In genomic region chr4:140286503-140286902, GRCh38 we compare ENCODE assay signal across 14 cellular contexts.
DNase-seq lines count a peak whose midpoint lies in the region; ATAC-seq and TF ChIP-seq lines count a peak whose summit lies in the region.
"Had no signal": no experiment of that assay in that cellular context is flagged by ENCODE, and none has a peak within 500 bp of the region (broad histone marks: within the 10 kb centered on the region; RNA-seq: fewer than 3 reads in every experiment).

No MANE protein-coding gene starts in this region.

- ATAC-seq in Right ventricle myocardium inferior (no peak), GM19395 (IDR thresholded peaks at IDR 0.05; ENCODE audit: unreplicated experiment) (no peak)
- ATAC-seq: activated CD4-positive, alpha-beta T cell treated with anti-CD3 and anti-CD28 coated beads for 36 hours; left lung had no signal

- TF ChIP-seq CTCF in retinal pigment epithelial cell (conservative IDR thresholded peaks at IDR 0.05; ENCODE audit: low read depth, low read length): no peak
- no peak for TF ChIP-seq CTCF in Calu3 (IDR thresholded peaks at IDR 0.05; ENCODE audit: unreplicated experiment)

- no peaks in the 10 kb centered on the region for H3K36me3 Mint-ChIP-seq in Calu3 (ENCODE audit: insufficient read depth, unreplicated experiment)
- H3K36me3 Mint-ChIP-seq: activated naive CD8-positive, alpha-beta T cell treated with anti-CD3 and anti-CD28 coated beads for 36 hours; naive B cell had no signal

- CTCF ChIA-PET in Calu3 (lab: Charles Lee): no interaction called here

- DNase-seq in ELR (ENCODE audit: low read depth) (peak; percentile 50), NCI-H2171 (lab: John Stamatoyannopoulos, UW) (peak; percentile 72), fibroblast of gingiva (ENCODE audit: low read depth) (peak; percentile 77), retinal pigment epithelial cell (ENCODE audit: low read depth) (no peak), Right ventricle myocardium inferior (ENCODE audit: missing footprints) (no peak), Calu3 (no peak)
- no peak for DNase-seq in activated CD8-positive, alpha-beta memory T cell treated with anti-CD3 and anti-CD28 coated beads, Interleukin-2, amount 50 U/mL, for 48 hours
- DNase-seq: activated CD4-positive, alpha-beta T cell treated with anti-CD3 and anti-CD28 coated beads for 36 hours; activated naive CD8-positive, alpha-beta T cell treated with anti-CD3 and anti-CD28 coated beads for 36 hours; left lung; MM.1S; naive B cell; stimulated activated CD4-positive, alpha-beta T cell treated with anti-CD3 and anti-CD28 coated beads, Interleukin-2, amount 100 ng/mL, for 48 hours had no signal

- no peak overlapping the region for H3K4me3 Mint-ChIP-seq in Calu3 (ENCODE audit: low read depth, unreplicated experiment)
- H3K4me3 Mint-ChIP-seq: activated CD4-positive, alpha-beta T cell treated with anti-CD3 and anti-CD28 coated beads for 36 hours; activated naive CD8-positive, alpha-beta T cell treated with anti-CD3 and anti-CD28 coated beads for 36 hours; naive B cell had no signal

- peak overlapping the region; percentile 3 for H3K4me3 ChIP-seq in retinal pigment epithelial cell (ENCODE audit: low read length)
- H3K4me3 ChIP-seq: left lung had no signal

- BruUV-seq in Calu3 (replicated peaks; lab: Mats Ljungman, UMichigan): no TSS peak

- no peaks in the 10 kb centered on the region for H3K9me3 Mint-ChIP-seq in Calu3 (ENCODE audit: low read depth, unreplicated experiment)
- H3K9me3 Mint-ChIP-seq: activated naive CD8-positive, alpha-beta T cell treated with anti-CD3 and anti-CD28 coated beads for 36 hours; naive B cell had no signal

- H3K4me1 Mint-ChIP-seq in Calu3 (ENCODE audit: low read depth, unreplicated experiment): no peaks in the 10 kb centered on the region
- H3K4me1 Mint-ChIP-seq: activated CD4-positive, alpha-beta T cell treated with anti-CD3 and anti-CD28 coated beads for 36 hours; activated naive CD8-positive, alpha-beta T cell treated with anti-CD3 and anti-CD28 coated beads for 36 hours; naive B cell had no signal

- intact Hi-C loops in Right ventricle myocardium inferior (cut with DNase I): no loop called here
- intact Hi-C loops in Calu3 (cut with micrococcal nuclease; ENCODE audit: unreplicated experiment): no loop called here

- no peak overlapping the region for H3K27ac Mint-ChIP-seq in Calu3 (ENCODE audit: unreplicated experiment)
- H3K27ac Mint-ChIP-seq: activated CD4-positive, alpha-beta T cell treated with anti-CD3 and anti-CD28 coated beads for 36 hours; activated naive CD8-positive, alpha-beta T cell treated with anti-CD3 and anti-CD28 coated beads for 36 hours; naive B cell had no signal

- peaks cover 28% of the 10 kb centered on the region for H3K27me3 Mint-ChIP-seq in Calu3 (ENCODE audit: unreplicated experiment)

Comparison
In these comparisons a context has a peak if more than half of its experiments do, and no peak if none do; other contexts are left out.
1. DNase-seq: peak in ELR (single experiment), NCI-H2171 (single experiment) and fibroblast of gingiva (single experiment); none in retinal pigment epithelial cell (single experiment), Right ventricle myocardium inferior (single experiment), Calu3 (single experiment) and activated CD8-positive, alpha-beta memory T cell treated with anti-CD3 and anti-CD28 coated beads, Interleukin-2, amount 50 U/mL, for 48 hours (single experiment).